Comparison of ENCODE assay signal across 18 cellular contexts in genomic region chr3:127339016-127339415, GRCh38. TPM values are rescaled to one million over a fixed set of nuclear protein-coding genes. Genes with fewer than 3 reads are reported as not detected.
DNase-seq lines count a peak whose midpoint lies in the region; ATAC-seq, FAIRE-seq and TF ChIP-seq lines count a peak whose summit lies in the region.
"Had no signal": no experiment of that assay in that cellular context is flagged by ENCODE, and none has a peak within 500 bp of the region (broad histone marks: within the 10 kb centered on the region; RNA-seq: fewer than 3 reads in every experiment).

No MANE protein-coding gene starts in this region.

- SMC1A ChIA-PET in GM12878 (lab: Charles Lee; ENCODE audit: uncharacterized antibody, unreplicated experiment), result no interaction called here

- no peak overlapping the region for H3K9ac ChIP-seq in GM12878 (ENCODE audit: control insufficient read depth, insufficient read depth, low read length)
- H3K9ac ChIP-seq: BLaER1 treated with 17β-estradiol and CSF1 and Interleukin-3, amounts not matched to agents 10 nM and 100 nM had no signal

- POLR2A ChIA-PET in GM12878 (lab: Charles Lee), result no interaction called here

- H3K36me3 ChIP-seq in GM12878 (ENCODE audit: control insufficient read depth in 2 of 2, insufficient read depth in 2 of 2, low read length in 1 of 2) (no peaks in the 10 kb centered on the region), lung (ENCODE audit: control insufficient read depth in 2 of 2, insufficient read depth in 2 of 2, low read length in 2 of 2) (no peaks in the 10 kb centered on the region), vagina (no peaks in the 10 kb centered on the region), Peyer's patch (no peaks in the 10 kb centered on the region)
- H3K36me3 ChIP-seq: BLaER1 treated with 17β-estradiol and CSF1 and Interleukin-3, amounts not matched to agents 10 nM and 100 nM had no signal

- no peak for ATAC-seq in GM12878
- no peak for ATAC-seq in lung (ENCODE audit: insufficient read depth, low FRiP score)

- H3K79me2 ChIP-seq in GM12878 (ENCODE audit: control insufficient read depth, insufficient read depth, low read length), result no peaks in the 10 kb centered on the region

- TF ChIP-seq POLR2A in GM12891 (IDR thresholded peaks at IDR 0.05; ENCODE audit: low read depth, low read length) (no peak), GM12878 (IDR thresholded peaks at IDR 0.05; ENCODE audit: low read depth, low read length) (no peak), vagina (IDR thresholded peaks at IDR 0.05) (no peak), Peyer's patch (IDR thresholded peaks at IDR 0.05) (no peak)

- intact Hi-C loops in GM12878 (cut with micrococcal nuclease; ENCODE audit: unreplicated experiment) (no loop called here), vagina (cut with DNase I) (no loop called here)

- no peak overlapping the region for H2AFZ ChIP-seq in GM12878 (ENCODE audit: control insufficient read depth, low read depth, low read length)

- in situ Hi-C loops in GM12878 (cut with MboI), result no loop called here

- WGBS in GM12878 (ENCODE audit: insufficient coverage, insufficient replicate concordance, low lambda C conversion rate, missing lambda C conversion rate), result 16% methylated on average over 3 of the region's 3 CpGs
- WGBS in lung, 2 donors, result 77 to 78% methylated on average over 3 of the region's 3 CpGs

- TF ChIP-seq RAD21 in GM12878 (IDR thresholded peaks at IDR 0.05; ENCODE audit: insufficient read depth, low read depth, low read length), result no peak

- no peaks in the 10 kb centered on the region for H3K4me1 ChIP-seq in GM12878 (ENCODE audit: control insufficient read depth, insufficient read depth, low read length)
- H3K4me1 ChIP-seq in lung (ENCODE audit: control insufficient read depth in 2 of 2, insufficient read depth in 2 of 2, low read length in 2 of 2), result no peaks in the 10 kb centered on the region
- no peaks in the 10 kb centered on the region for H3K4me1 ChIP-seq in vagina
- no peaks in the 10 kb centered on the region for H3K4me1 ChIP-seq in Peyer's patch
- H3K4me1 ChIP-seq: BLaER1 treated with 17β-estradiol and CSF1 and Interleukin-3, amounts not matched to agents 10 nM and 100 nM had no signal

- H3K27me3 ChIP-seq in GM12878 (replicated peaks in 1 of 2; ENCODE audit: control insufficient read depth in 2 of 2, insufficient read depth in 2 of 2, low read length in 1 of 2) (no peaks in the 10 kb centered on the region; a peak in 2 of 4 replicates), lung (ENCODE audit: control insufficient read depth, insufficient read depth) (no peaks in the 10 kb centered on the region), vagina (peaks cover 4% of the 10 kb centered on the region), Peyer's patch (peaks cover 0 to 5% of the 10 kb centered on the region in 2 donors)
- H3K27me3 ChIP-seq: BLaER1 treated with 17β-estradiol and CSF1 and Interleukin-3, amounts not matched to agents 10 nM and 100 nM had no signal

- no peak for TF ChIP-seq EP300 in GM12878 (IDR thresholded peaks at IDR 0.05; ENCODE audit: borderline replicate concordance in 1 of 2, control insufficient read depth in 1 of 2, low read depth in 2 of 2, low read length in 2 of 2)

- no peaks in the 10 kb centered on the region for H3K9me3 ChIP-seq in GM12878 (replicated peaks; ENCODE audit: control insufficient read depth, insufficient read depth, low read length)
- H3K9me3 ChIP-seq in lung (ENCODE audit: control insufficient read depth in 2 of 2, insufficient read depth in 1 of 2, low read length in 1 of 2), result peaks cover 3 to 6% of the 10 kb centered on the region in 2 donors
- no peaks in the 10 kb centered on the region for H3K9me3 ChIP-seq in vagina
- no peaks in the 10 kb centered on the region for H3K9me3 ChIP-seq in Peyer's patch

- TF ChIP-seq CTCF in GM12878 (IDR thresholded peaks at IDR 0.05 in 2 of 3, conservative IDR thresholded peaks at IDR 0.05 in 1 of 3; ENCODE audit: control insufficient read depth in 2 of 3, extremely low read depth in 1 of 3, insufficient read depth in 1 of 3, low read depth in 3 of 3, low read length in 3 of 3) (no peak), lung (IDR thresholded peaks at IDR 0.05; ENCODE audit: control extremely low read depth, extremely low read depth) (no peak), vagina (IDR thresholded peaks at IDR 0.05) (no peak), Peyer's patch (IDR thresholded peaks at IDR 0.05) (no peak)

- RAD21 ChIA-PET in GM12878 (lab: Charles Lee; ENCODE audit: unreplicated experiment), result no interaction called here

- BruUV-seq in GM12878 (replicated peaks; lab: Mats Ljungman, UMichigan), result no TSS peak

- H3K4me3 ChIP-seq in GM12878 (no peak overlapping the region), lung (no peak overlapping the region), vagina (no peak overlapping the region), Peyer's patch (no peak overlapping the region)
- H3K4me3 ChIP-seq: BLaER1 treated with 17β-estradiol and CSF1 and Interleukin-3, amounts not matched to agents 10 nM and 100 nM had no signal

- CTCF ChIA-PET in GM12878 (lab: Yijun Ruan, JAX), result no interaction called here

- peak; percentile 83 for FAIRE-seq in GM12891 (lab: Jason Lieb, UNC)
- FAIRE-seq in GM12878 (lab: Jason Lieb, UNC), result peak; percentile 13
- FAIRE-seq: GM19239 had no signal

- no peak for DNase-seq in GM12891 (ENCODE audit: insufficient read length, low spot score)
- no peak for DNase-seq in GM12878 (ENCODE audit: low read depth, low spot score)
- peak; percentile 5 for DNase-seq in lung (ENCODE audit: low spot score)
- DNase-seq in vagina (ENCODE audit: extremely low spot score in 2 of 2), result peak; percentile 16 to 40
- no peak for DNase-seq in Peyer's patch
- no peak for DNase-seq in SHP77 (lab: John Stamatoyannopoulos, UW)
- DNase-seq in stimulated activated CD4-positive, alpha-beta T cell treated with anti-CD3 and anti-CD28 coated beads, Interleukin-2, amount 100 ng/mL, for 24 hours, result no peak
- DNase-seq: ACHN; CD4-positive, CD25-positive, alpha-beta regulatory T cell; DMS79; HCEC 1CT; HFFc6; KBM-7 had no signal

- H3K27ac ChIP-seq in GM12878 (ENCODE audit: control insufficient read depth, insufficient read depth) (no peak overlapping the region), lung (ENCODE audit: low read depth in 1 of 2, low read length in 1 of 2) (no peak overlapping the region), vagina (no peak overlapping the region), Peyer's patch (no peak overlapping the region)
- H3K27ac ChIP-seq: BLaER1 treated with 17β-estradiol and CSF1 and Interleukin-3, amounts not matched to agents 10 nM and 100 nM had no signal

- no peak overlapping the region for H3K4me2 ChIP-seq in GM12878 (ENCODE audit: control insufficient read depth, insufficient read depth)
- H3K4me2 ChIP-seq: BLaER1 treated with 17β-estradiol and CSF1 and Interleukin-3, amounts not matched to agents 10 nM and 100 nM had no signal

- no peaks in the 10 kb centered on the region for H4K20me1 ChIP-seq in GM12878 (ENCODE audit: control insufficient read depth, insufficient read depth)
- H4K20me1 ChIP-seq: BLaER1 treated with 17β-estradiol and CSF1 and Interleukin-3, amounts not matched to agents 10 nM and 100 nM had no signal

TF ChIP-seq in GM12891, 5 proteins besides CTCF, POLR2A, EP300 and RAD21:
- no peak for TF ChIP-seq POU2F2 (IDR thresholded peaks at IDR 0.05; ENCODE audit: low read depth, low read length)
- TF ChIP-seq TAF1 (IDR thresholded peaks at IDR 0.05; ENCODE audit: low read depth, low read length), result no peak
- TF ChIP-seq PAX5 (IDR thresholded peaks at IDR 0.05; ENCODE audit: insufficient read depth, low read length, severe bottlenecking), result no peak
- TF ChIP-seq SPI1 (IDR thresholded peaks at IDR 0.05; ENCODE audit: low read depth, low read length), result no peak
- TF ChIP-seq POLR2AphosphoS5 (IDR thresholded peaks at IDR 0.05; ENCODE audit: low read depth, low read length), result no peak

TF ChIP-seq in GM12878, 131 proteins besides CTCF, POLR2A, EP300 and RAD21:
- no peak for TF ChIP-seq TAF1 (IDR thresholded peaks at IDR 0.05; ENCODE audit: borderline replicate concordance, low read depth, low read length)
- no peak for TF ChIP-seq E2F4 (IDR thresholded peaks at IDR 0.05; ENCODE audit: low read depth, low read length)
- no peak for TF ChIP-seq ZSCAN29 (IDR thresholded peaks at IDR 0.05)
- no peak for TF ChIP-seq NR2C1 (IDR thresholded peaks at IDR 0.05)

RNA-seq across cellular contexts. Expression of gene PRR20G, which starts 51.2 kb away (rescaled TPM):
- polyA plus RNA-seq in GM12891 (2012; ENCODE audit: low read depth, missing spikeins), result not detected
- not detected in 2 replicates for total RNA-seq in GM12878 (2013; cell fraction: nucleolus; rRNA removed)
- total RNA-seq in GM12878 (2014; rRNA removed) (not detected in 2 replicates), GM12878 (2014; rRNA removed; fragmentation: Illumina TruSeq; extraction: Trizol) (not detected in 2 replicates), GM12878 (2021) (not detected in 2 replicates), lung (not detected), vagina (not detected), Peyer's patch (not detected)
- polyA plus RNA-seq in GM12878 (2011; ENCODE audit: low read depth), result not detected
- polyA plus RNA-seq in GM12878 (2011; rRNA removed) (not detected in 2 replicates), GM12878 (2014; fragmentation: Illumina TruSeq; extraction: Trizol) (not detected in 2 replicates), GM12878 (2014; fragmentation: Nextera tagmentation; extraction: Ambion mirVana) (not detected), GM12878 (2014; rRNA removed) (not detected in 2 replicates), GM12878 (2016; fragmentation: Nextera tagmentation; extraction: Ambion mirVana) (not detected), lung (under 1 TPM in 1 of 2 donors, not detected in 1; 0.05 TPM)
- 0.13 and 0.18 TPM in 2 replicates for polyA plus RNA-seq in GM12878 (2011; cell fraction: cytosol; rRNA removed)
- polyA plus RNA-seq in GM12878 (2011; cell fraction: nucleus; rRNA removed), result not detected in 2 replicates
- not detected in 2 replicates for polyA plus RNA-seq in GM12878 (2012)
- polyA minus RNA-seq in GM12878 (2011; rRNA and poly(A)+ RNA removed), result not detected in 2 replicates
- polyA minus RNA-seq in GM12878 (2011; cell fraction: cytosol; rRNA and poly(A)+ RNA removed), result not detected in 2 replicates
- polyA minus RNA-seq in GM12878 (2011; cell fraction: nucleus; rRNA and poly(A)+ RNA removed), result not detected in 2 replicates
- total RNA-seq: A172; CD4-positive, CD25-positive, alpha-beta regulatory T cell; G401; H4; HFFc6 had no signal
- polyA plus RNA-seq: CD4-positive, CD25-positive, alpha-beta regulatory T cell had no signal

Comparison
In these comparisons a context has a peak if more than half of its experiments do, and no peak if none do; other contexts are left out.
1. DNase-seq: peak in lung (single experiment) and vagina (2 of 2); none in GM12891 (single experiment), GM12878 (single experiment), Peyer's patch (0 of 3), SHP77 (0 of 2) and stimulated activated CD4-positive, alpha-beta T cell treated with anti-CD3 and anti-CD28 coated beads, Interleukin-2, amount 100 ng/mL, for 24 hours (0 of 2).